In the genomic region with DNA sequence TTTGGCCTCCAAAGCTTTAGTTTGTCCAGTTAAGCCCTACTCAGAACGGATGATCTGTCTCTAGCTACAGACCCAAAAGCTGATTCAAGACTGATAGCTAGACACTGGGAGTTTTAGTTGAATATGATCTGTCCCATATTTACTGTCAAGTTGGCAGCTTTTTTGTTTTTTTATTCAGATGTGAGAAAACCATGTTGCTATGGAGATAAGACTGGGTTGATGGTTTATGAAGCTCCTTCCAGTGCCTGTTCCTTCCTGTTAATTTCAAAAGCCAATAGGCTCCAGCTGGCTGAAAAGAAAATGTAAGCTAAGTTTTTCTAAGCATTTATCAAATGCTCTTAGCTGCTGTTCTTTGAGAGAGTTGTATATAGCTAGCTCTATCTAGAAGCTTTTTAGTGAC, we compare ENCODE assay signal across 20 cellular contexts. TPM values are rescaled to one million over a fixed set of nuclear protein-coding genes. Genes with fewer than 3 reads are reported as not detected.
DNase-seq lines count a peak whose midpoint lies in the region; ATAC-seq and FAIRE-seq lines count a peak whose summit lies in the region.
"Had no signal": no experiment of that assay in that cellular context is flagged by ENCODE, and none has a peak within 500 bp of the region (broad histone marks: within the 10 kb centered on the region; RNA-seq: fewer than 3 reads in every experiment).

No MANE protein-coding gene starts in this region.

- H3K4me1 ChIP-seq in CD4-positive, CD25-positive, alpha-beta regulatory T cell (ENCODE audit: control insufficient read depth, insufficient read depth, low read length, poor library complexity, severe bottlenecking) = peaks cover 17% of the 10 kb centered on the region
- H3K4me1 ChIP-seq in small intestine (ENCODE audit: control insufficient read depth in 2 of 2, insufficient read depth in 1 of 2, low read depth in 1 of 2, low read length in 1 of 2) = no peaks in the 10 kb centered on the region

- no peak for FAIRE-seq in small intestine (lab: Jason Lieb, UNC)

- H3K9me3 ChIP-seq in CD4-positive, CD25-positive, alpha-beta regulatory T cell (ENCODE audit: control insufficient read depth in 2 of 2, low read length in 2 of 2) = no peaks in the 10 kb centered on the region
- no peaks in the 10 kb centered on the region for H3K9me3 ChIP-seq in small intestine (ENCODE audit: control insufficient read depth, low read depth)
- H3K9me3 ChIP-seq: adrenal gland had no signal

- H3K36me3 ChIP-seq in CD4-positive, CD25-positive, alpha-beta regulatory T cell (ENCODE audit: control insufficient read depth, insufficient read depth, low read length) = peaks cover 13% of the 10 kb centered on the region
- H3K36me3 ChIP-seq in small intestine (ENCODE audit: control insufficient read depth in 2 of 2, insufficient read depth in 2 of 2, low read length in 2 of 2) = peaks cover 4 to 9% of the 10 kb centered on the region in 2 donors

- peaks cover 12 to 30% (median 22%) of the 10 kb centered on the region in 4 donors for H3K4me1 Mint-ChIP-seq in CD4-positive, CD25-positive, alpha-beta regulatory T cell
- H3K4me1 Mint-ChIP-seq in naive thymus-derived CD8-positive, alpha-beta T cell = peaks cover 13 to 28% (median 18%) of the 10 kb centered on the region in 4 donors

- no peak for DNase-seq in CD4-positive, CD25-positive, alpha-beta regulatory T cell
- peak; percentile 29 for DNase-seq in LHCN-M2 (ENCODE audit: low read depth)
- peak; percentile 52 for DNase-seq in dermis blood vessel endothelial cell
- DNase-seq in naive thymus-derived CD8-positive, alpha-beta T cell = no peak
- no peak for DNase-seq in NCI-H2196 (lab: John Stamatoyannopoulos, UW; ENCODE audit: unreplicated experiment)
- DNase-seq in inferior parietal cortex (ENCODE audit: extremely low spot score) = no peak
- DNase-seq in globus pallidus (ENCODE audit: low spot score) = no peak
- no peak for DNase-seq in small intestine
- DNase-seq: activated CD4-positive, alpha-beta T cell treated with anti-CD3 and anti-CD28 coated beads, Interleukin-2, amount 10 ng/mL, durations not matched to agents 24 days and 14 days; activated T-cell treated with anti-CD3 and anti-CD28 coated beads, Interleukin-2, amount 50 U/mL, for 48 hours; adrenal gland; AML-193; NCI-H1694; NCI-H446 treated with DMSO at 0.1 percent for 48 hours; posterior cingulate gyrus; SIG-M5; substantia nigra; T1000 had no signal

- POLR2A ChIA-PET in naive thymus-derived CD8-positive, alpha-beta T cell (lab: Charles Lee) = no interaction called here

- H3K36me3 Mint-ChIP-seq in CD4-positive, CD25-positive, alpha-beta regulatory T cell = peaks cover 21% of the 10 kb centered on the region
- peaks cover 4 to 65% (median 11%) of the 10 kb centered on the region in 3 donors for H3K36me3 Mint-ChIP-seq in naive thymus-derived CD8-positive, alpha-beta T cell

- peaks cover 0 to 1% (median 0%) of the 10 kb centered on the region in 7 donors for H3K9me3 Mint-ChIP-seq in CD4-positive, CD25-positive, alpha-beta regulatory T cell
- no peaks in the 10 kb centered on the region for H3K9me3 Mint-ChIP-seq in naive thymus-derived CD8-positive, alpha-beta T cell
- H3K9me3 Mint-ChIP-seq: activated CD4-positive, alpha-beta T cell treated with anti-CD3 and anti-CD28 coated beads, Interleukin-2, amount 10 ng/mL, durations not matched to agents 24 days and 14 days had no signal

- no peak overlapping the region for H3K4me3 ChIP-seq in CD4-positive, CD25-positive, alpha-beta regulatory T cell (ENCODE audit: low read depth, low read length)
- no peak overlapping the region for H3K4me3 ChIP-seq in small intestine (ENCODE audit: low read depth in 1 of 2, low read length in 2 of 2)
- H3K4me3 ChIP-seq: adrenal gland, coronary artery had no signal

- ATAC-seq in CD4-positive, CD25-positive, alpha-beta regulatory T cell (ENCODE audit: low read depth in 2 of 2) = no peak
- no peak for ATAC-seq in naive thymus-derived CD8-positive, alpha-beta T cell
- ATAC-seq: esophagus mucosa had no signal

- H3K27me3 Mint-ChIP-seq in CD4-positive, CD25-positive, alpha-beta regulatory T cell = no peaks in the 10 kb centered on the region
- peaks cover 0 to 2% (median 0%) of the 10 kb centered on the region in 5 donors for H3K27me3 Mint-ChIP-seq in naive thymus-derived CD8-positive, alpha-beta T cell
- H3K27me3 Mint-ChIP-seq: activated CD4-positive, alpha-beta T cell treated with anti-CD3 and anti-CD28 coated beads, Interleukin-2, amount 10 ng/mL, durations not matched to agents 24 days and 14 days had no signal

- peak overlapping the region in 1 of 4 donors; percentile 12 for H3K4me3 Mint-ChIP-seq in CD4-positive, CD25-positive, alpha-beta regulatory T cell
- no peak overlapping the region for H3K4me3 Mint-ChIP-seq in naive thymus-derived CD8-positive, alpha-beta T cell
- H3K4me3 Mint-ChIP-seq: activated CD4-positive, alpha-beta T cell treated with anti-CD3 and anti-CD28 coated beads, Interleukin-2, amount 10 ng/mL, durations not matched to agents 24 days and 14 days had no signal

- H3K27me3 ChIP-seq in CD4-positive, CD25-positive, alpha-beta regulatory T cell (ENCODE audit: control insufficient read depth, insufficient read depth, low read length) = no peaks in the 10 kb centered on the region
- no peaks in the 10 kb centered on the region for H3K27me3 ChIP-seq in small intestine (ENCODE audit: control insufficient read depth in 2 of 2, insufficient read depth in 2 of 2, low read length in 2 of 2)
- H3K27me3 ChIP-seq: adrenal gland had no signal

- H3K27ac ChIP-seq in CD4-positive, CD25-positive, alpha-beta regulatory T cell (ENCODE audit: insufficient read depth, low read length, poor library complexity, severe bottlenecking) = no peak overlapping the region
- no peak overlapping the region for H3K27ac ChIP-seq in small intestine (ENCODE audit: low read depth in 1 of 2, low read length in 1 of 2)
- H3K27ac ChIP-seq: adrenal gland, coronary artery had no signal

- H3K27ac Mint-ChIP-seq in CD4-positive, CD25-positive, alpha-beta regulatory T cell = peak overlapping the region in 2 of 3 donors; percentile 1 to 20
- peak overlapping the region in 6 of 10 donors; percentile 1 to 72 (median 20) for H3K27ac Mint-ChIP-seq in naive thymus-derived CD8-positive, alpha-beta T cell
- H3K27ac Mint-ChIP-seq: activated CD4-positive, alpha-beta T cell treated with anti-CD3 and anti-CD28 coated beads, Interleukin-2, amount 10 ng/mL, durations not matched to agents 24 days and 14 days had no signal

- WGBS in small intestine, 3 donors = 70 to 79% (median 72%) methylated on average over 1 of the region's 1 CpG

RNA-seq across cellular contexts. Expression of a gene that starts 4.7 kb away (rescaled TPM):
- total RNA-seq in CD4-positive, CD25-positive, alpha-beta regulatory T cell = 99.0 TPM
- polyA plus RNA-seq in CD4-positive, CD25-positive, alpha-beta regulatory T cell = 100 to 1,000 TPM; 480 to 692 (median 547) TPM
- 308 and 404 TPM in 2 replicates for total RNA-seq in LHCN-M2 (2014; rRNA removed)
- 1,028 TPM for polyA plus RNA-seq in LHCN-M2 (2012)
- total RNA-seq in dermis blood vessel endothelial cell = 265 and 287 TPM in 2 replicates
- 10 to 100 TPM; 57.0 to 57.8 TPM for total RNA-seq in naive thymus-derived CD8-positive, alpha-beta T cell
- polyA plus RNA-seq in naive thymus-derived CD8-positive, alpha-beta T cell = 100 to 1,000 TPM; 156 to 192 (median 179) TPM
- 100 to 1,000 TPM; 312 to 554 (median 440) TPM for polyA plus RNA-seq in small intestine

RNA-seq across cellular contexts. Expression of a gene that starts 28.4 kb away (rescaled TPM):
- 11.5 TPM for total RNA-seq in CD4-positive, CD25-positive, alpha-beta regulatory T cell
- polyA plus RNA-seq in CD4-positive, CD25-positive, alpha-beta regulatory T cell = 10 to 100 TPM; 40.4 to 67.4 (median 45.9) TPM
- total RNA-seq in LHCN-M2 (2014; rRNA removed) (33.5 and 33.7 TPM in 2 replicates), dermis blood vessel endothelial cell (30.3 and 34.9 TPM in 2 replicates)
- 37.4 TPM for polyA plus RNA-seq in LHCN-M2 (2012)
- 10 to 100 TPM; 24.5 to 25.2 TPM for total RNA-seq in naive thymus-derived CD8-positive, alpha-beta T cell
- polyA plus RNA-seq in naive thymus-derived CD8-positive, alpha-beta T cell = 10 to 100 TPM; 32.8 to 49.1 (median 39.1) TPM
- 10 to 100 TPM; 33.2 to 46.3 (median 36.5) TPM for polyA plus RNA-seq in small intestine

RNA-seq across cellular contexts. Expression of a gene that starts 31.0 kb away (rescaled TPM):
- 138 TPM for total RNA-seq in CD4-positive, CD25-positive, alpha-beta regulatory T cell
- polyA plus RNA-seq in CD4-positive, CD25-positive, alpha-beta regulatory T cell = 100 to 1,000 TPM; 167 to 193 (median 191) TPM
- 170 and 172 TPM in 2 replicates for total RNA-seq in LHCN-M2 (2014; rRNA removed)
- 221 TPM for polyA plus RNA-seq in LHCN-M2 (2012)
- 205 and 208 TPM in 2 replicates for total RNA-seq in dermis blood vessel endothelial cell
- total RNA-seq in naive thymus-derived CD8-positive, alpha-beta T cell = 100 to 1,000 TPM; 157 to 164 TPM
- 100 to 1,000 TPM; 181 to 198 (median 191) TPM for polyA plus RNA-seq in naive thymus-derived CD8-positive, alpha-beta T cell
- polyA plus RNA-seq in small intestine = 100 to 1,000 TPM in 2 of 3 donors, 10 to 100 TPM in 1; 96.6 to 136 (median 109) TPM

RNA-seq across cellular contexts. Expression of a gene that starts 33.6 kb away (rescaled TPM):
- 434 TPM for total RNA-seq in CD4-positive, CD25-positive, alpha-beta regulatory T cell
- polyA plus RNA-seq in CD4-positive, CD25-positive, alpha-beta regulatory T cell = 100 to 1,000 TPM; 106 to 150 (median 114) TPM
- total RNA-seq in LHCN-M2 (2014; rRNA removed) (68.5 and 77.4 TPM in 2 replicates), dermis blood vessel endothelial cell (118 and 308 TPM in 2 replicates)
- 138 TPM for polyA plus RNA-seq in LHCN-M2 (2012)
- 100 to 1,000 TPM; 246 to 247 TPM for total RNA-seq in naive thymus-derived CD8-positive, alpha-beta T cell
- 100 to 1,000 TPM in 1 of 3 donors, 10 to 100 TPM in 2; 84.3 to 119 (median 86.1) TPM for polyA plus RNA-seq in naive thymus-derived CD8-positive, alpha-beta T cell
- 100 to 1,000 TPM; 102 to 261 (median 159) TPM for polyA plus RNA-seq in small intestine

RNA-seq across cellular contexts. Expression of a gene that starts 54.3 kb away (rescaled TPM):
- total RNA-seq in CD4-positive, CD25-positive, alpha-beta regulatory T cell = 30.2 TPM
- 10 to 100 TPM; 13.7 to 19.9 (median 16.9) TPM for polyA plus RNA-seq in CD4-positive, CD25-positive, alpha-beta regulatory T cell
- total RNA-seq in LHCN-M2 (2014; rRNA removed) (24.3 TPM in 2 replicates), dermis blood vessel endothelial cell (26.2 and 26.9 TPM in 2 replicates)
- 10.6 TPM for polyA plus RNA-seq in LHCN-M2 (2012)
- 10 to 100 TPM; 24.1 to 28.0 TPM for total RNA-seq in naive thymus-derived CD8-positive, alpha-beta T cell
- 10 to 100 TPM; 14.6 to 19.2 (median 17.5) TPM for polyA plus RNA-seq in naive thymus-derived CD8-positive, alpha-beta T cell
- 10 to 100 TPM; 13.8 to 20.1 (median 16.3) TPM for polyA plus RNA-seq in small intestine

Comparison
In these comparisons a context has a peak if more than half of its experiments do, and no peak if none do; other contexts are left out.
1. DNase-seq: peak in LHCN-M2 (single experiment) and dermis blood vessel endothelial cell (single experiment); none in CD4-positive, CD25-positive, alpha-beta regulatory T cell (0 of 3), naive thymus-derived CD8-positive, alpha-beta T cell (0 of 10), NCI-H2196 (single experiment), inferior parietal cortex (single experiment), globus pallidus (single experiment) and small intestine (single experiment).